20 cellular contexts compared by ENCODE assay signal in genomic region chr1:1141911-1142250, GRCh38. TPM values are rescaled to one million over a fixed set of nuclear protein-coding genes. Genes with fewer than 3 reads are reported as not detected.
DNase-seq lines count a peak whose midpoint lies in the region; ATAC-seq and TF ChIP-seq lines count a peak whose summit lies in the region.
"Had no signal": no experiment of that assay in that cellular context is flagged by ENCODE, and none has a peak within 500 bp of the region (broad histone marks: within the 10 kb centered on the region; RNA-seq: fewer than 3 reads in every experiment).

No MANE protein-coding gene starts in this region.

- H3K27ac Mint-ChIP-seq in stimulated activated naive CD8-positive, alpha-beta T cell treated with anti-CD3 and anti-CD28 coated beads, Interleukin-15, Interleukin-2, amounts not matched to agents 100 ng/mL and 50 ng/mL, for 24 hours = peak overlapping the region; percentile 52
- peak overlapping the region; percentile 58 for H3K27ac Mint-ChIP-seq in activated T-helper 2 cell treated with anti-CD3 and anti-CD28 coated beads, Interferon-gamma antibody, Interleukin-2, Interleukin-4, amounts not matched to agents 10 μg/mL and 5 μg/mL and 100 μg/mL, durations not matched to agents 14 hours and 24 hours and 36 hours
- H3K27ac Mint-ChIP-seq: HFFc6 had no signal

- no peak overlapping the region for H4K8ac ChIP-seq in neuronal stem cell (ENCODE audit: low read depth, low read length)

- peak overlapping the region; percentile 94 for H2AK5ac ChIP-seq in neuronal stem cell (ENCODE audit: low read depth, low read length)

- no peak overlapping the region for H2AFZ ChIP-seq in neuronal stem cell (ENCODE audit: low read length)

- no peaks in the 10 kb centered on the region for H3K9me3 Mint-ChIP-seq in stimulated activated naive CD8-positive, alpha-beta T cell treated with anti-CD3 and anti-CD28 coated beads, Interleukin-15, Interleukin-2, amounts not matched to agents 100 ng/mL and 50 ng/mL, for 24 hours
- H3K9me3 Mint-ChIP-seq in activated T-helper 2 cell treated with anti-CD3 and anti-CD28 coated beads, Interferon-gamma antibody, Interleukin-2, Interleukin-4, amounts not matched to agents 10 μg/mL and 5 μg/mL and 100 μg/mL, durations not matched to agents 14 hours and 24 hours and 36 hours = no peaks in the 10 kb centered on the region
- H3K9me3 Mint-ChIP-seq: CD4-positive, CD25-positive, alpha-beta regulatory T cell; HFFc6 had no signal

- DNase-seq in stimulated activated naive CD8-positive, alpha-beta T cell treated with anti-CD3 and anti-CD28 coated beads, Interleukin-15, Interleukin-2, amounts not matched to agents 100 U/mL and 50 U/mL, for 24 hours = no peak
- DNase-seq in activated T-helper 2 cell treated with anti-CD3 and anti-CD28 coated beads, Interferon-gamma antibody, Interleukin-2, Interleukin-4, amounts not matched to agents 10 μg/mL and 5 μg/mL and 100 μg/mL, durations not matched to agents 14 hours and 24 hours and 36 hours (ENCODE audit: low spot score) = no peak
- DNase-seq in neuronal stem cell (ENCODE audit: low spot score) (no peak), anterior cingulate cortex (lab: John Stamatoyannopoulos, UW) (no peak), GM13976 (ENCODE audit: low spot score) (no peak)
- DNase-seq: Caco-2; CD4-positive, CD25-positive, alpha-beta regulatory T cell; DMS153; HFFc6; NCI-H1048; NCI-H146; NCI-H2081 treated with DMSO at 0.1 percent for 48 hours; NCI-H510A treated with DMSO at 0.1 percent for 48 hours had no signal

- H3K23ac ChIP-seq in neuronal stem cell (ENCODE audit: low read depth, low read length, poor library complexity) = no peak overlapping the region

- no peak overlapping the region for H3K4me3 Mint-ChIP-seq in stimulated activated naive CD8-positive, alpha-beta T cell treated with anti-CD3 and anti-CD28 coated beads, Interleukin-15, Interleukin-2, amounts not matched to agents 100 ng/mL and 50 ng/mL, for 24 hours
- H3K4me3 Mint-ChIP-seq in activated T-helper 2 cell treated with anti-CD3 and anti-CD28 coated beads, Interferon-gamma antibody, Interleukin-2, Interleukin-4, amounts not matched to agents 10 μg/mL and 5 μg/mL and 100 μg/mL, durations not matched to agents 14 hours and 24 hours and 36 hours (ENCODE audit: low read depth) = no peak overlapping the region
- H3K4me3 Mint-ChIP-seq: HFFc6 had no signal

- H2BK15ac ChIP-seq in neuronal stem cell (ENCODE audit: low read length) = peak overlapping the region; percentile 94

- peak overlapping the region; percentile 82 for H2BK5ac ChIP-seq in neuronal stem cell (ENCODE audit: low read length)

- no peak overlapping the region for H3K4ac ChIP-seq in neuronal stem cell (ENCODE audit: low read length)

- ATAC-seq in stimulated activated naive CD8-positive, alpha-beta T cell treated with anti-CD3 and anti-CD28 coated beads, Interleukin-15, Interleukin-2, amounts not matched to agents 100 U/mL and 50 U/mL, for 24 hours = no peak
- no peak for ATAC-seq in HG03095 (IDR thresholded peaks at IDR 0.05; ENCODE audit: unreplicated experiment)
- ATAC-seq: Panc1 had no signal

- H3K36me3 Mint-ChIP-seq in stimulated activated naive CD8-positive, alpha-beta T cell treated with anti-CD3 and anti-CD28 coated beads, Interleukin-15, Interleukin-2, amounts not matched to agents 100 ng/mL and 50 ng/mL, for 24 hours (ENCODE audit: low read depth) = no peaks in the 10 kb centered on the region
- no peaks in the 10 kb centered on the region for H3K36me3 Mint-ChIP-seq in activated T-helper 2 cell treated with anti-CD3 and anti-CD28 coated beads, Interferon-gamma antibody, Interleukin-2, Interleukin-4, amounts not matched to agents 10 μg/mL and 5 μg/mL and 100 μg/mL, durations not matched to agents 14 hours and 24 hours and 36 hours (ENCODE audit: low read depth)
- H3K36me3 Mint-ChIP-seq: CD4-positive, CD25-positive, alpha-beta regulatory T cell had no signal

- H3K9ac ChIP-seq in neuronal stem cell (ENCODE audit: low read depth, low read length, poor library complexity) = no peak overlapping the region
- H3K9ac ChIP-seq: KMS-11 had no signal

- H3K9me3 ChIP-seq in neuronal stem cell (replicated peaks in 1 of 2; ENCODE audit: control insufficient read depth in 2 of 2, insufficient read depth in 1 of 2, low read depth in 1 of 2, low read length in 2 of 2) = no peaks in the 10 kb centered on the region
- H3K9me3 ChIP-seq: Caco-2 had no signal

- no peak overlapping the region for H3K4me3 ChIP-seq in neuronal stem cell (ENCODE audit: low read length in 2 of 2)

- H4K91ac ChIP-seq in neuronal stem cell (ENCODE audit: low read depth, low read length, poor library complexity) = peak overlapping the region; percentile 89

- in situ Hi-C loops in GM13976 (cut with MboI; ENCODE audit: low sequenced_read_pairs, unreplicated experiment) = no loop called here

- whole genome bisulfite sequencing in neuronal stem cell (ENCODE audit: extremely low coverage in 2 of 2, insufficient read length in 2 of 2, insufficient replicate concordance in 1 of 2), 2 donors = no CpG with 5 or more reads among the region's 15 CpGs

- no peaks in the 10 kb centered on the region for H3K36me3 ChIP-seq in neuronal stem cell (replicated peaks in 1 of 2; ENCODE audit: control insufficient read depth in 2 of 2, insufficient read depth in 2 of 2, low read length in 2 of 2)

- no peak for TF ChIP-seq CTCF in GM13976 (IDR thresholded peaks at IDR 0.05; ENCODE audit: borderline replicate concordance, control extremely low read depth, extremely low read depth, insufficient read depth, missing control alignments)

- peaks cover 7% of the 10 kb centered on the region for H3K79me1 ChIP-seq in neuronal stem cell (ENCODE audit: low read depth, low read length)

- peaks cover 0 to 24% (median 12%) of the 10 kb centered on the region in 3 experiments for H3K27me3 ChIP-seq in neuronal stem cell (ENCODE audit: control insufficient read depth in 3 of 3, insufficient read depth in 3 of 3, low read depth in 1 of 3, low read length in 3 of 3)

- peak overlapping the region; percentile 21 for H3K14ac ChIP-seq in neuronal stem cell (ENCODE audit: low read length)

- peaks cover 4 to 5% of the 10 kb centered on the region in 2 donors for H3K4me1 ChIP-seq in neuronal stem cell (ENCODE audit: control insufficient read depth in 2 of 2, insufficient read depth in 1 of 2, low read depth in 1 of 2, low read length in 2 of 2)
- H3K4me1 ChIP-seq: Caco-2 had no signal

- peaks cover 41% of the 10 kb centered on the region for H3K4me1 Mint-ChIP-seq in stimulated activated naive CD8-positive, alpha-beta T cell treated with anti-CD3 and anti-CD28 coated beads, Interleukin-15, Interleukin-2, amounts not matched to agents 100 ng/mL and 50 ng/mL, for 24 hours (ENCODE audit: low read depth)
- peaks cover 16% of the 10 kb centered on the region for H3K4me1 Mint-ChIP-seq in activated T-helper 2 cell treated with anti-CD3 and anti-CD28 coated beads, Interferon-gamma antibody, Interleukin-2, Interleukin-4, amounts not matched to agents 10 μg/mL and 5 μg/mL and 100 μg/mL, durations not matched to agents 14 hours and 24 hours and 36 hours (ENCODE audit: low read depth)

- H2BK120ac ChIP-seq in neuronal stem cell (ENCODE audit: low read depth, low read length) = no peak overlapping the region

- peak overlapping the region; percentile 71 for H3K18ac ChIP-seq in neuronal stem cell (ENCODE audit: low read length)

- H2BK12ac ChIP-seq in neuronal stem cell (ENCODE audit: low read length) = peak overlapping the region; percentile 82

- intact Hi-C loops in activated T-helper 2 cell treated with anti-CD3 and anti-CD28 coated beads, Interferon-gamma antibody, Interleukin-2, Interleukin-4, amounts not matched to agents 10 μg/mL and 5 μg/mL and 100 μg/mL, durations not matched to agents 14 hours and 24 hours and 36 hours (cut with micrococcal nuclease) = loop anchor here (5.0 kb wide), 1 partner anchor 65 kb away; the partner anchor contains the start of gene TNFRSF18

- H3K4me2 ChIP-seq in neuronal stem cell (ENCODE audit: insufficient read depth, low read length, poor library complexity, severe bottlenecking) = no peak overlapping the region
- H3K4me2 ChIP-seq: KMS-11 had no signal

- no peaks in the 10 kb centered on the region for H3K27me3 Mint-ChIP-seq in stimulated activated naive CD8-positive, alpha-beta T cell treated with anti-CD3 and anti-CD28 coated beads, Interleukin-15, Interleukin-2, amounts not matched to agents 100 ng/mL and 50 ng/mL, for 24 hours
- H3K27me3 Mint-ChIP-seq in activated T-helper 2 cell treated with anti-CD3 and anti-CD28 coated beads, Interferon-gamma antibody, Interleukin-2, Interleukin-4, amounts not matched to agents 10 μg/mL and 5 μg/mL and 100 μg/mL, durations not matched to agents 14 hours and 24 hours and 36 hours (ENCODE audit: low read depth) = no peaks in the 10 kb centered on the region
- H3K27me3 Mint-ChIP-seq: CD4-positive, CD25-positive, alpha-beta regulatory T cell had no signal

- H3K27ac ChIP-seq in neuronal stem cell (replicated peaks; ENCODE audit: low read length) = no peak overlapping the region
- H3K27ac ChIP-seq: KMS-11 had no signal

RNA-seq across cellular contexts. Expression of gene C1orf159, which starts 26.0 kb away (rescaled TPM):
- total RNA-seq in activated T-helper 2 cell treated with anti-CD3 and anti-CD28 coated beads, Interferon-gamma antibody, Interleukin-2, Interleukin-4, amounts not matched to agents 10 μg/mL and 5 μg/mL and 100 μg/mL, durations not matched to agents 14 hours and 24 hours and 36 hours = 20.5 and 22.1 TPM in 2 replicates
- polyA plus RNA-seq in neuronal stem cell (2013, experiment 1 of 2) = 12.3 TPM
- polyA plus RNA-seq in neuronal stem cell (2013, experiment 2 of 2) = 11.7 TPM

RNA-seq across cellular contexts. Expression of gene TTLL10, which starts 31.8 kb away (rescaled TPM):
- not detected in 2 replicates for total RNA-seq in activated T-helper 2 cell treated with anti-CD3 and anti-CD28 coated beads, Interferon-gamma antibody, Interleukin-2, Interleukin-4, amounts not matched to agents 10 μg/mL and 5 μg/mL and 100 μg/mL, durations not matched to agents 14 hours and 24 hours and 36 hours
- 1.3 TPM for polyA plus RNA-seq in neuronal stem cell (2013, experiment 1 of 2)
- polyA plus RNA-seq in neuronal stem cell (2013, experiment 2 of 2) = 1.3 TPM
- total RNA-seq: A673; CD4-positive, CD25-positive, alpha-beta regulatory T cell; H4; HFFc6; M059J had no signal
- polyA plus RNA-seq: CD4-positive, CD25-positive, alpha-beta regulatory T cell had no signal
